16 cellular contexts compared by ENCODE assay signal in the genomic region with DNA sequence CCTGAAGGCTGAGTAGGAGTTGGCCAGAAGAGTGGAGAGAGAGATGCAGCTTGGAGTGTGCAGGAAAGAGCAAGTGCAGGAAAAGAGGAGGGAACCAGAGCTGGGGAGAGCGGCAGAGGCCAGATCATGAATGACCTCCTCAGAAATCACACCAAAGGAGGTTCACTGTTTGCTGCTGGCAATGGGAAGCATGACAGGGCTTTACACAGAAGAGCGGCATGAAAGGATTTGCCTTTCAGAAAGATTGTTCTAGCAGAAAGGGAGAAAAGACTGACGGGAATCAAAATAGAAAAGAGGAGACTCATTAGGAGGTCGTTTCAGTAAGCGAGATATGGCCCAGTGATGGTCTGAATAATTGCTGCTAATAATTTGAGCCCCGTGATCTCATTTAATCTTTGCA.
"Had no signal": no experiment of that assay in that cellular context is flagged by ENCODE, and none has a peak within 500 bp of the region (broad histone marks: within the 10 kb centered on the region; RNA-seq: fewer than 3 reads in every experiment).

No MANE protein-coding gene starts in this region.

- H3K9me3 ChIP-seq: prostate gland had no signal

- H3K36me3 ChIP-seq: prostate gland had no signal

- H3K27ac ChIP-seq: cardiac muscle cell, prostate gland, suprapubic skin had no signal

- H3K27me3 ChIP-seq: esophagus muscularis mucosa, gastroesophageal sphincter, suprapubic skin had no signal

- H3K4me1 ChIP-seq: prostate gland had no signal

- ATAC-seq: activated CD8-positive, alpha-beta memory T cell treated with anti-CD3 and anti-CD28 coated beads, Interleukin-2, amount 10 ng/mL, durations not matched to agents 7 days and 5 days; gastroesophageal sphincter; natural killer cell treated with Interleukin-12 subunit alpha and Interleukin-12 subunit beta and Interleukin-15 and Interleukin-18, amount 100 ng/mL, for 72 hours; right cardiac atrium; stimulated activated naive CD8-positive, alpha-beta T cell treated with anti-CD3 and anti-CD28 coated beads, Interleukin-15, Interleukin-2, amounts not matched to agents 100 U/mL and 50 U/mL, for 24 hours had no signal

- H3K4me3 ChIP-seq: cardiac muscle cell, esophagus muscularis mucosa, gastroesophageal sphincter, prostate gland, skin epidermis, suprapubic skin had no signal

- DNase-seq: activated CD4-positive, alpha-beta memory T cell treated with anti-CD3 and anti-CD28 coated beads, Interleukin-2, amount 10 ng/mL, durations not matched to agents 7 days and 5 days; activated CD4-positive, alpha-beta T cell treated with anti-CD3 and anti-CD28 coated beads for 48 hours; activated CD4-positive, CD25-positive, alpha-beta regulatory T cell; activated CD8-positive, alpha-beta memory T cell treated with anti-CD3 and anti-CD28 coated beads, Interleukin-2, amount 10 ng/mL, durations not matched to agents 7 days and 5 days; effector CD4-positive, alpha-beta T cell; immature natural killer cell; right cardiac atrium; stimulated activated naive CD8-positive, alpha-beta T cell treated with anti-CD3 and anti-CD28 coated beads, Interleukin-15, Interleukin-2, amounts not matched to agents 100 U/mL and 50 U/mL, for 24 hours; T1000 had no signal
